8 cellular contexts compared by ENCODE assay signal in genomic region chr2:151637284-151637781, GRCh38.
DNase-seq lines count a peak whose midpoint lies in the region; ATAC-seq and TF ChIP-seq lines count a peak whose summit lies in the region.

No MANE protein-coding gene starts in this region.

- peaks cover 25% of the 10 kb centered on the region for H3K4me1 ChIP-seq in Loucy (ENCODE audit: insufficient read depth, low read length, poor library complexity, severe bottlenecking)

- peaks cover 10% of the 10 kb centered on the region; the same call in 1 of the 2 replicates for H3F3A ChIP-seq in Loucy (ENCODE audit: low read depth)

- ATAC-seq in natural killer cell treated with Interleukin-12 subunit alpha and Interleukin-12 subunit beta and Interleukin-15 and Interleukin-18, amount 100 ng/mL, for 72 hours = peak; percentile 91 to 93

- peak overlapping the region; percentile 87 for H3K4me2 ChIP-seq in Loucy (ENCODE audit: low read depth, low read length, poor library complexity, severe bottlenecking)

- no peaks in the 10 kb centered on the region for H3K27me3 Mint-ChIP-seq in natural killer cell treated with Interleukin-12 subunit alpha and Interleukin-12 subunit beta and Interleukin-15 and Interleukin-18, amount 100 ng/mL, for 72 hours

- no peaks in the 10 kb centered on the region for H3K9me3 Mint-ChIP-seq in natural killer cell treated with Interleukin-12 subunit alpha and Interleukin-12 subunit beta and Interleukin-15 and Interleukin-18, amount 100 ng/mL, for 72 hours

- H3K79me2 ChIP-seq in Loucy (ENCODE audit: insufficient read depth, low read length) = no peaks in the 10 kb centered on the region

- H3K36me3 Mint-ChIP-seq in natural killer cell treated with Interleukin-12 subunit alpha and Interleukin-12 subunit beta and Interleukin-15 and Interleukin-18, amount 100 ng/mL, for 72 hours = no peaks in the 10 kb centered on the region

- peaks cover 24 to 36% of the 10 kb centered on the region in 2 donors for H3K4me1 Mint-ChIP-seq in natural killer cell treated with Interleukin-12 subunit alpha and Interleukin-12 subunit beta and Interleukin-15 and Interleukin-18, amount 100 ng/mL, for 72 hours (ENCODE audit: low read depth in 2 of 2)

- H3K36me3 ChIP-seq in Loucy (ENCODE audit: insufficient read depth, low read length) = no peaks in the 10 kb centered on the region

- no peaks in the 10 kb centered on the region for H3K9me3 ChIP-seq in Loucy (ENCODE audit: insufficient read depth, low read depth, low read length)

- peak overlapping the region; percentile 85 to 96 for H3K27ac Mint-ChIP-seq in natural killer cell treated with Interleukin-12 subunit alpha and Interleukin-12 subunit beta and Interleukin-15 and Interleukin-18, amount 100 ng/mL, for 72 hours

- peak overlapping the region; percentile 42 for H3K9ac ChIP-seq in Loucy (ENCODE audit: low read depth, low read length, poor library complexity, severe bottlenecking)

- peak; percentile 12 for DNase-seq in NK-92 treated with Interleukin-12 subunit alpha and Interleukin-12 subunit beta, amount 100 ng/mL, for 24 hours (lab: John Stamatoyannopoulos, UW)
- no peak for DNase-seq in NK-92 (lab: John Stamatoyannopoulos, UW; ENCODE audit: unreplicated experiment)
- peak; percentile 35 for DNase-seq in activated T-cell treated with anti-CD3 and anti-CD28 coated beads for 24 hours (ENCODE audit: low read depth)
- DNase-seq in natural killer cell treated with Interleukin-12 subunit alpha and Interleukin-12 subunit beta and Interleukin-15 and Interleukin-18, amount 100 ng/mL, for 72 hours (ENCODE audit: low spot score) = peak; percentile 77
- no peak for DNase-seq in kidney glomerular epithelial cell (lab: John Stamatoyannopoulos, UW)
- DNase-seq in NCI-H748 treated with DMSO at 0.1 percent for 48 hours (lab: John Stamatoyannopoulos, UW) = no peak
- DNase-seq in NCI-H345 treated with DMSO at 0.1 percent for 48 hours (lab: John Stamatoyannopoulos, UW; ENCODE audit: unreplicated experiment) = no peak

- no peaks in the 10 kb centered on the region for H3K27me3 ChIP-seq in Loucy (ENCODE audit: insufficient read depth, low read length, poor library complexity, severe bottlenecking)

- H3K4me3 Mint-ChIP-seq in natural killer cell treated with Interleukin-12 subunit alpha and Interleukin-12 subunit beta and Interleukin-15 and Interleukin-18, amount 100 ng/mL, for 72 hours = peak overlapping the region; percentile 80

- H3K4me3 ChIP-seq in Loucy (ENCODE audit: low read length, poor library complexity, severe bottlenecking) = peak overlapping the region; percentile 62

- H4K20me1 ChIP-seq in Loucy (ENCODE audit: insufficient read depth, low read length, poor library complexity, severe bottlenecking) = no peaks in the 10 kb centered on the region

- no peaks in the 10 kb centered on the region for H3K9me2 ChIP-seq in Loucy (replicated peaks; ENCODE audit: low read depth, low read length)

- no peak; the same call in 1 of the 2 replicates for TF ChIP-seq CTCF in Loucy (conservative IDR thresholded peaks at IDR 0.05; ENCODE audit: low read length)

- H2AFZ ChIP-seq in Loucy (ENCODE audit: low read length) = peak overlapping the region; percentile 86

Comparison
In these comparisons a context has a peak if more than half of its experiments do, and no peak if none do; other contexts are left out.
1. DNase-seq: peak in NK-92 treated with Interleukin-12 subunit alpha and Interleukin-12 subunit beta, amount 100 ng/mL, for 24 hours (single experiment), activated T-cell treated with anti-CD3 and anti-CD28 coated beads for 24 hours (single experiment) and natural killer cell treated with Interleukin-12 subunit alpha and Interleukin-12 subunit beta and Interleukin-15 and Interleukin-18, amount 100 ng/mL, for 72 hours (single experiment); none in NK-92 (single experiment), kidney glomerular epithelial cell (single experiment), NCI-H748 treated with DMSO at 0.1 percent for 48 hours (single experiment) and NCI-H345 treated with DMSO at 0.1 percent for 48 hours (single experiment).